11 cellular contexts compared by ENCODE assay signal in the genomic region with DNA sequence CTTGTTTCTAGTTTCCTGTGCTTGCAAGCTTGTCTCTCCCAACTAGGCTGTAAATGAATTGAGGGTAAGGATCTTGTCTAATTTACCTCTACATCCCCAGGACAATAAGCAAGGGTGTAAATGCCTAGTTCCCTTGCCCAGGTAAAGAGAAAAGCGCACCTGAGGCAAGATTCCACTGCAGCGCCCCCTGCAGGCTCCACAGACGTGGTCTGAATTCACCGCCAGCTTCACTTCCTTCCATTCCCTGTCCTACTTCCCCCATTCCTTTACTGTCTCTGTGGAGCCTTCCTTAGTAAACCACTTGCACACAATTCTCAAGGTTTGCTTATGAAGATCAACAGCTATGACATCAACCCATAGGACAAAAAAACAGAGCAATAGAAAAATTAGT. TPM values are rescaled to one million over a fixed set of nuclear protein-coding genes. Genes with fewer than 3 reads are reported as not detected.
A peak's percentile ranks its signal among the peaks of the same experiment; 100 is the strongest.
DNase-seq lines count a peak whose midpoint lies in the region; ATAC-seq, FAIRE-seq and TF ChIP-seq lines count a peak whose summit lies in the region.
"Had no signal": no experiment of that assay in that cellular context is flagged by ENCODE, and none has a peak within 500 bp of the region (broad histone marks: within the 10 kb centered on the region; RNA-seq: fewer than 3 reads in every experiment).

No MANE protein-coding gene starts in this region.

- no peak overlapping the region for H2BK5ac ChIP-seq in H1 (ENCODE audit: low read depth, low read length)

- no peaks in the 10 kb centered on the region for H3K36me3 Mint-ChIP-seq in activated CD8-positive, alpha-beta T cell treated with anti-CD3 and anti-CD28 coated beads for 36 hours (ENCODE audit: low read depth)
- H3K36me3 Mint-ChIP-seq in activated CD8-positive, alpha-beta T cell treated with anti-CD3 and anti-CD28 coated beads, Interleukin-2, amount 10 ng/mL, durations not matched to agents 7 days and 5 days (ENCODE audit: low read depth): no peaks in the 10 kb centered on the region

- H2BK15ac ChIP-seq in H1 (ENCODE audit: low read length): no peak overlapping the region

- no peak overlapping the region for H3K4me2 ChIP-seq in H1 (ENCODE audit: insufficient read depth in 1 of 2, low read depth in 2 of 2, low read length in 2 of 2)

- no peaks in the 10 kb centered on the region for H3K36me3 ChIP-seq in H1 (ENCODE audit: control insufficient read depth in 2 of 4, insufficient read depth in 4 of 4, low read length in 3 of 4)
- H3K36me3 ChIP-seq: sigmoid colon had no signal

- no peaks in the 10 kb centered on the region for H3K4me1 ChIP-seq in H1 (replicated peaks in 1 of 4; ENCODE audit: control insufficient read depth in 3 of 4, insufficient read depth in 4 of 4, low read length in 3 of 4)
- H3K4me1 ChIP-seq: sigmoid colon had no signal

- FAIRE-seq in H1 (lab: Jason Lieb, UNC): peak; percentile 70

- TF ChIP-seq CTCF in activated CD8-positive, alpha-beta T cell treated with anti-CD3 and anti-CD28 coated beads for 36 hours (IDR thresholded peaks at IDR 0.05): peak; percentile 28
- peak; percentile 75 to 88 (median 84) for TF ChIP-seq CTCF in H1 (IDR thresholded peaks at IDR 0.05; ENCODE audit: control extremely low read depth in 1 of 3, insufficient read depth in 1 of 3, low read depth in 1 of 3, low read length in 3 of 3)
- TF ChIP-seq CTCF in retinal pigment epithelial cell (conservative IDR thresholded peaks at IDR 0.05; ENCODE audit: low read depth, low read length): peak; percentile 48

- no peak overlapping the region for H3K18ac ChIP-seq in H1 (ENCODE audit: extremely low read depth, low read length)

- peaks cover 0 to 1% (median 0%) of the 10 kb centered on the region in 4 experiments; a peak in 1 of 7 replicates for H3K27me3 ChIP-seq in H1 (replicated peaks in 1 of 4; ENCODE audit: control insufficient read depth in 3 of 4, extremely low read depth in 1 of 4, insufficient read depth in 3 of 4, low read length in 3 of 4)
- H3K27me3 ChIP-seq: sigmoid colon had no signal

- H2AFZ ChIP-seq in H1 (ENCODE audit: low read length): peak overlapping the region; percentile 84

- WGBS in H1 (ENCODE audit: extremely low coverage in 1 of 2, insufficient coverage in 1 of 2, insufficient read length in 1 of 2, insufficient replicate concordance in 2 of 2, low coverage in 1 of 2, low lambda C conversion rate in 2 of 2, missing lambda C conversion rate in 1 of 2), 2 experiments: 30% methylated on average over 4 of the region's 4 CpGs; no CpG with 5 or more reads in 1 of the 2 experiments

- H2AK5ac ChIP-seq in H1 (ENCODE audit: low read depth, low read length): no peak overlapping the region

- no peak overlapping the region for H3K9ac ChIP-seq in H1 (replicated peaks in 1 of 4; ENCODE audit: extremely low read depth in 1 of 4, low read depth in 3 of 4, low read length in 3 of 4)

- no peak overlapping the region for H3K4ac ChIP-seq in H1 (replicated peaks; ENCODE audit: insufficient read length, low read depth, low read length)

- H4K91ac ChIP-seq in H1 (replicated peaks; ENCODE audit: insufficient read length, low read length): no peak overlapping the region

- peaks cover 17% of the 10 kb centered on the region for H3K27me3 Mint-ChIP-seq in activated CD8-positive, alpha-beta T cell treated with anti-CD3 and anti-CD28 coated beads for 36 hours
- peaks cover 11% of the 10 kb centered on the region for H3K27me3 Mint-ChIP-seq in activated CD8-positive, alpha-beta T cell treated with anti-CD3 and anti-CD28 coated beads, Interleukin-2, amount 10 ng/mL, durations not matched to agents 7 days and 5 days (ENCODE audit: low read depth)

- H3K79me1 ChIP-seq in H1 (ENCODE audit: low read depth, low read length): no peaks in the 10 kb centered on the region

- no peaks in the 10 kb centered on the region for H3K4me1 Mint-ChIP-seq in activated CD8-positive, alpha-beta T cell treated with anti-CD3 and anti-CD28 coated beads for 36 hours (ENCODE audit: low read depth)
- no peaks in the 10 kb centered on the region for H3K4me1 Mint-ChIP-seq in activated CD8-positive, alpha-beta T cell treated with anti-CD3 and anti-CD28 coated beads, Interleukin-2, amount 10 ng/mL, durations not matched to agents 7 days and 5 days (ENCODE audit: low read depth)

- H3K23me2 ChIP-seq in H1 (ENCODE audit: low read depth, low read length): no peaks in the 10 kb centered on the region

- no peak for ATAC-seq in activated CD8-positive, alpha-beta T cell treated with anti-CD3 and anti-CD28 coated beads for 36 hours
- no peak for ATAC-seq in activated CD8-positive, alpha-beta T cell treated with anti-CD3 and anti-CD28 coated beads, Interleukin-2, amount 10 ng/mL, durations not matched to agents 7 days and 5 days
- no peak for ATAC-seq in HG03135 (IDR thresholded peaks at IDR 0.05; ENCODE audit: unreplicated experiment)
- ATAC-seq in HG02840 (IDR thresholded peaks at IDR 0.05; ENCODE audit: low FRiP score, unreplicated experiment): no peak

- no peak overlapping the region for H2BK120ac ChIP-seq in H1 (replicated peaks; ENCODE audit: low read depth, low read length)

- no peak for TF ChIP-seq POLR2A in H1 (IDR thresholded peaks at IDR 0.05; ENCODE audit: control extremely low read depth in 1 of 2, low read depth in 2 of 2, low read length in 2 of 2)

- POLR2A ChIA-PET in activated CD8-positive, alpha-beta T cell treated with anti-CD3 and anti-CD28 coated beads for 36 hours (lab: Charles Lee): no interaction called here
- POLR2A ChIA-PET in activated CD8-positive, alpha-beta T cell treated with anti-CD3 and anti-CD28 coated beads, Interleukin-2, amount 10 ng/mL, durations not matched to agents 7 days and 5 days (lab: Charles Lee): no interaction called here
- POLR2A ChIA-PET in H1 (lab: Charles Lee; ENCODE audit: partially characterized antibody): no interaction called here

- H4K5ac ChIP-seq in H1 (ENCODE audit: insufficient read length, low read depth, low read length): no peak overlapping the region

- H3K27ac Mint-ChIP-seq in activated CD8-positive, alpha-beta T cell treated with anti-CD3 and anti-CD28 coated beads for 36 hours: no peak overlapping the region
- no peak overlapping the region for H3K27ac Mint-ChIP-seq in activated CD8-positive, alpha-beta T cell treated with anti-CD3 and anti-CD28 coated beads, Interleukin-2, amount 10 ng/mL, durations not matched to agents 7 days and 5 days

- no peak overlapping the region for H3K56ac ChIP-seq in H1 (replicated peaks; ENCODE audit: insufficient read length, low read depth, low read length)

- CTCF ChIA-PET in activated CD8-positive, alpha-beta T cell treated with anti-CD3 and anti-CD28 coated beads for 36 hours (lab: Charles Lee): interaction anchor here (0.8 to 4.6 kb wide), 8 partner anchors 14 to 460 kb away, joined by 3 to 36 read pairs (median 4); no protein-coding TSS in a partner anchor
- CTCF ChIA-PET in activated CD8-positive, alpha-beta T cell treated with anti-CD3 and anti-CD28 coated beads, Interleukin-2, amount 10 ng/mL, durations not matched to agents 7 days and 5 days (lab: Charles Lee): interaction anchor here (0.8 to 3.4 kb wide), 5 partner anchors 14 to 217 kb away, joined by 3 to 11 read pairs (median 7); partner anchors contain the start of gene ANKEF1
- CTCF ChIA-PET in H1 (lab: Charles Lee; ENCODE audit: partially characterized antibody): interaction anchor here (0.6 to 4.9 kb wide), 47 partner anchors 9 to 941 kb away, joined by 3 to 84 read pairs (median 4); partner anchors contain the start of genes ANKEF1 and LAMP5

- no peak overlapping the region for H3K14ac ChIP-seq in H1 (ENCODE audit: insufficient read length)

- no peaks in the 10 kb centered on the region for H4K20me1 ChIP-seq in H1 (replicated peaks in 1 of 2; ENCODE audit: control insufficient read depth in 1 of 2, insufficient read depth in 2 of 2, low read length in 2 of 2)

- no peak overlapping the region for H3K4me3 Mint-ChIP-seq in activated CD8-positive, alpha-beta T cell treated with anti-CD3 and anti-CD28 coated beads for 36 hours
- no peak overlapping the region for H3K4me3 Mint-ChIP-seq in activated CD8-positive, alpha-beta T cell treated with anti-CD3 and anti-CD28 coated beads, Interleukin-2, amount 10 ng/mL, durations not matched to agents 7 days and 5 days

- intact Hi-C loops in activated CD8-positive, alpha-beta T cell treated with anti-CD3 and anti-CD28 coated beads for 36 hours (cut with micrococcal nuclease): no loop called here

- TF ChIP-seq EP300 in H1 (IDR thresholded peaks at IDR 0.05; ENCODE audit: borderline replicate concordance in 1 of 2, low read depth in 2 of 2, low read length in 2 of 2): no peak

- H2BK20ac ChIP-seq in H1 (ENCODE audit: low read length): no peak overlapping the region

- TF ChIP-seq RAD21 in H1 (IDR thresholded peaks at IDR 0.05 in 1 of 2, conservative IDR thresholded peaks at IDR 0.05 in 1 of 2; ENCODE audit: low read depth in 2 of 2, low read length in 2 of 2): peak; percentile 56 to 66

- H3K79me2 ChIP-seq in H1 (ENCODE audit: control insufficient read depth in 1 of 2, insufficient read depth in 2 of 2, low read length in 2 of 2): no peaks in the 10 kb centered on the region

- H3K23ac ChIP-seq in H1 (ENCODE audit: insufficient read length): no peak overlapping the region

- H2BK12ac ChIP-seq in H1 (ENCODE audit: low read depth, low read length): no peak overlapping the region

- no peak overlapping the region for H3K27ac ChIP-seq in H1 (ENCODE audit: low read depth, low read length)
- H3K27ac ChIP-seq: coronary artery had no signal

- no peak overlapping the region for H4K8ac ChIP-seq in H1 (ENCODE audit: extremely low read depth, insufficient read depth, low read length)

- DNase-seq in activated CD8-positive, alpha-beta T cell treated with anti-CD3 and anti-CD28 coated beads for 36 hours: peak; percentile 4
- no peak for DNase-seq in activated CD8-positive, alpha-beta T cell treated with anti-CD3 and anti-CD28 coated beads, Interleukin-2, amount 10 ng/mL, durations not matched to agents 7 days and 5 days
- DNase-seq in HT-29 (ENCODE audit: low spot score) (peak; percentile 32), H1 (ENCODE audit: low read depth in 1 of 2, low spot score in 2 of 2) (peak in 1 of 2 experiments; percentile 87), retinal pigment epithelial cell (ENCODE audit: low read depth) (no peak), GM19240 (ENCODE audit: insufficient read length, low spot score) (no peak)
- DNase-seq: NCI-H2081 treated with DMSO at 0.1 percent for 48 hours, sigmoid colon had no signal

- H3K9me3 ChIP-seq in H1 (ENCODE audit: insufficient read depth in 2 of 2, low read depth in 1 of 2, low read length in 1 of 2): no peaks in the 10 kb centered on the region
- H3K9me3 ChIP-seq: sigmoid colon had no signal

- H3K4me3 ChIP-seq in H1 (ENCODE audit: extremely low read depth in 1 of 4, insufficient read depth in 2 of 4, low read depth in 3 of 4, low read length in 4 of 4) (no peak overlapping the region), retinal pigment epithelial cell (ENCODE audit: low read length) (no peak overlapping the region)
- H3K4me3 ChIP-seq: coronary artery, sigmoid colon had no signal

- H3K9me3 Mint-ChIP-seq in activated CD8-positive, alpha-beta T cell treated with anti-CD3 and anti-CD28 coated beads for 36 hours: no peaks in the 10 kb centered on the region
- no peaks in the 10 kb centered on the region for H3K9me3 Mint-ChIP-seq in activated CD8-positive, alpha-beta T cell treated with anti-CD3 and anti-CD28 coated beads, Interleukin-2, amount 10 ng/mL, durations not matched to agents 7 days and 5 days (ENCODE audit: insufficient read depth)

RNA-seq across cellular contexts. Expression of gene ANKEF1, which starts 42.3 kb away (rescaled TPM):
- total RNA-seq in activated CD8-positive, alpha-beta T cell treated with anti-CD3 and anti-CD28 coated beads for 36 hours: under 1 TPM; 0.45 to 0.58 TPM
- total RNA-seq in activated CD8-positive, alpha-beta T cell treated with anti-CD3 and anti-CD28 coated beads, Interleukin-2, amount 10 ng/mL, durations not matched to agents 7 days and 5 days: 1 to 10 TPM; 3.6 to 3.9 TPM
- total RNA-seq in HT-29 (2014; rRNA removed; shearing (Covaris generic)): 4.6 and 6.8 TPM in 2 replicates
- total RNA-seq in H1 (2021; fragmentation: NEBNext Ultra II Directional; extraction: Animal tissue kit (Norgen Biotek cat#: 25700)): 9.8 and 10.0 TPM in 2 replicates
- polyA plus RNA-seq in H1 (2011; rRNA removed): 1.8 and 2.8 TPM in 2 replicates
- polyA plus RNA-seq in H1 (2011; cell fraction: cytosol; rRNA removed): 3.5 TPM
- 1.3 TPM for polyA plus RNA-seq in H1 (2011; cell fraction: nucleus; rRNA removed)
- polyA plus RNA-seq in H1 (2012, experiment 1 of 2): 5.0 to 7.0 TPM (median 5.6 TPM) in 4 replicates
- polyA plus RNA-seq in H1 (2012, experiment 2 of 2): 0.75 TPM
- 4.9 TPM for polyA plus RNA-seq in H1 (2013, experiment 1 of 2)
- polyA plus RNA-seq in H1 (2013, experiment 2 of 2): 4.7 TPM
- 8.2 and 9.8 TPM in 2 replicates for polyA minus RNA-seq in H1 (2011; rRNA and poly(A)+ RNA removed)
- polyA minus RNA-seq in H1 (2011; cell fraction: cytosol; rRNA and poly(A)+ RNA removed): 7.2 TPM
- polyA minus RNA-seq in H1 (2011; cell fraction: nucleus; rRNA and poly(A)+ RNA removed): 5.8 TPM

Comparison
In these comparisons a context has a peak if more than half of its experiments do, and no peak if none do; other contexts are left out.
1. DNase-seq: peak in activated CD8-positive, alpha-beta T cell treated with anti-CD3 and anti-CD28 coated beads for 36 hours (single experiment) and HT-29 (single experiment); none in activated CD8-positive, alpha-beta T cell treated with anti-CD3 and anti-CD28 coated beads, Interleukin-2, amount 10 ng/mL, durations not matched to agents 7 days and 5 days (single experiment), retinal pigment epithelial cell (single experiment) and GM19240 (single experiment).
2. CTCF ChIP-seq: peak in every context shown above with its lines; median percentile 84 in H1; 48 in retinal pigment epithelial cell; 28 in activated CD8-positive, alpha-beta T cell treated with anti-CD3 and anti-CD28 coated beads for 36 hours.